In genomic region chr1:98049370-98050115, GRCh38 we compare ENCODE assay signal across 1 cellular context.
TF ChIP-seq lines count a peak whose summit lies in the region.

No MANE protein-coding gene starts in this region.

TF ChIP-seq in HepG2, 621 proteins besides CTCF, POLR2A, EP300 and RAD21:
- TF ChIP-seq RERE (CRISPR knock-in tag; IDR thresholded peaks at IDR 0.05; ENCODE audit: low read depth) = no peak
- no peak for TF ChIP-seq HINFP (CRISPR knock-in tag; IDR thresholded peaks at IDR 0.05; ENCODE audit: low read depth)
- no peak for TF ChIP-seq ZNF614 (CRISPR knock-in tag; IDR thresholded peaks at IDR 0.05; ENCODE audit: borderline replicate concordance)
- TF ChIP-seq ZNF142 (CRISPR knock-in tag; IDR thresholded peaks at IDR 0.05) = no peak
- no peak for TF ChIP-seq ZNF513 (CRISPR knock-in tag; conservative IDR thresholded peaks at IDR 0.05)
- TF ChIP-seq ZFP36L1 (CRISPR knock-in tag; IDR thresholded peaks at IDR 0.05) = no peak
- no peak for TF ChIP-seq BCL3 (CRISPR knock-in tag; IDR thresholded peaks at IDR 0.05)
- no peak for TF ChIP-seq MED8 (CRISPR knock-in tag; IDR thresholded peaks at IDR 0.05; ENCODE audit: insufficient replicate concordance)
- TF ChIP-seq EZH2 (conservative IDR thresholded peaks at IDR 0.05; ENCODE audit: low read depth, low read length) = no peak
- TF ChIP-seq ZSCAN12 (CRISPR knock-in tag; IDR thresholded peaks at IDR 0.05) = no peak
- no peak for TF ChIP-seq ZNF350 (CRISPR knock-in tag; IDR thresholded peaks at IDR 0.05; ENCODE audit: borderline replicate concordance, low read depth)
- TF ChIP-seq LBX2 (CRISPR knock-in tag; IDR thresholded peaks at IDR 0.05; ENCODE audit: borderline replicate concordance) = no peak
- no peak for TF ChIP-seq NCOR1 (IDR thresholded peaks at IDR 0.05; ENCODE audit: borderline replicate concordance, low read length)
- TF ChIP-seq SIN3A (IDR thresholded peaks at IDR 0.05; ENCODE audit: borderline replicate concordance, low read depth, low read length) = no peak
- TF ChIP-seq NFE2L1 (CRISPR knock-in tag; IDR thresholded peaks at IDR 0.05; ENCODE audit: borderline replicate concordance) = no peak
- no peak for TF ChIP-seq FOSL1 (CRISPR knock-in tag; IDR thresholded peaks at IDR 0.05; ENCODE audit: borderline replicate concordance)
